8 cellular contexts compared by ENCODE assay signal in genomic region chr13:77698211-77699058, GRCh38. TPM values are rescaled to one million over a fixed set of nuclear protein-coding genes. Genes with fewer than 3 reads are reported as not detected.
DNase-seq lines count a peak whose midpoint lies in the region; FAIRE-seq and TF ChIP-seq lines count a peak whose summit lies in the region.

No MANE protein-coding gene starts in this region.

- FAIRE-seq in GM12892 (lab: Jason Lieb, UNC): peak; percentile 90

- intact Hi-C loops in activated CD4-positive, alpha-beta T cell treated with anti-CD3 and anti-CD28 coated beads, Interleukin-2, amount 10 ng/mL, durations not matched to agents 24 days and 14 days (cut with micrococcal nuclease): loop anchor here (1.0 to 5.0 kb wide), 3 partner anchors 32 to 811 kb away; partner anchors contain the start of genes FBXL3 and KCTD12
- intact Hi-C loops in dendritic cell treated with granulocyte-macrophage colony-stimulating factor and Interleukin-4, amounts not matched to agents 40 ng/mL and 50 ng/mL, for 4 days (cut with micrococcal nuclease): no loop called here
- intact Hi-C loops in lower leg skin (cut with DNase I; ENCODE audit: low total_unique reads): no loop called here

- peaks cover 7% of the 10 kb centered on the region for H3K27me3 Mint-ChIP-seq in HFFc6 (ENCODE audit: insufficient read depth)
- peaks cover 29% of the 10 kb centered on the region for H3K27me3 Mint-ChIP-seq in activated CD4-positive, alpha-beta T cell treated with anti-CD3 and anti-CD28 coated beads, Interleukin-2, amount 10 ng/mL, durations not matched to agents 24 days and 14 days
- peaks cover 28% of the 10 kb centered on the region for H3K27me3 Mint-ChIP-seq in dendritic cell treated with granulocyte-macrophage colony-stimulating factor and Interleukin-4, amounts not matched to agents 40 ng/mL and 50 ng/mL, for 4 days

- no peaks in the 10 kb centered on the region for H3K9me3 Mint-ChIP-seq in HFFc6
- H3K9me3 Mint-ChIP-seq in activated CD4-positive, alpha-beta T cell treated with anti-CD3 and anti-CD28 coated beads, Interleukin-2, amount 10 ng/mL, durations not matched to agents 24 days and 14 days: no peaks in the 10 kb centered on the region
- no peaks in the 10 kb centered on the region for H3K9me3 Mint-ChIP-seq in dendritic cell treated with granulocyte-macrophage colony-stimulating factor and Interleukin-4, amounts not matched to agents 40 ng/mL and 50 ng/mL, for 4 days

- peaks cover 6% of the 10 kb centered on the region for H3K4me1 Mint-ChIP-seq in HFFc6 (ENCODE audit: low read depth)
- peaks cover 31% of the 10 kb centered on the region for H3K4me1 Mint-ChIP-seq in activated CD4-positive, alpha-beta T cell treated with anti-CD3 and anti-CD28 coated beads, Interleukin-2, amount 10 ng/mL, durations not matched to agents 24 days and 14 days
- peaks cover 5% of the 10 kb centered on the region for H3K4me1 Mint-ChIP-seq in dendritic cell treated with granulocyte-macrophage colony-stimulating factor and Interleukin-4, amounts not matched to agents 40 ng/mL and 50 ng/mL, for 4 days (ENCODE audit: low read depth)

- TF ChIP-seq POLR2A in GM12892 (IDR thresholded peaks at IDR 0.05; ENCODE audit: low read depth, low read length): no peak; the same call in 1 of the 2 replicates
- no peak for TF ChIP-seq POLR2A in lower leg skin (IDR thresholded peaks at IDR 0.05)

- TF ChIP-seq CTCF in HFFc6 (IDR thresholded peaks at IDR 0.05): no peak
- no peak for TF ChIP-seq CTCF in lower leg skin (IDR thresholded peaks at IDR 0.05)

- no peak overlapping the region for H3K27ac Mint-ChIP-seq in HFFc6
- peak overlapping the region; percentile 91 for H3K27ac Mint-ChIP-seq in activated CD4-positive, alpha-beta T cell treated with anti-CD3 and anti-CD28 coated beads, Interleukin-2, amount 10 ng/mL, durations not matched to agents 24 days and 14 days
- H3K27ac Mint-ChIP-seq in dendritic cell treated with granulocyte-macrophage colony-stimulating factor and Interleukin-4, amounts not matched to agents 40 ng/mL and 50 ng/mL, for 4 days: peak overlapping the region; percentile 42

- 1% methylated on average over 20 to 27 of the region's 74 CpGs for WGBS in lower leg skin, 2 donors

- H3K4me3 Mint-ChIP-seq in HFFc6: peak overlapping the region; percentile 85
- H3K4me3 Mint-ChIP-seq in activated CD4-positive, alpha-beta T cell treated with anti-CD3 and anti-CD28 coated beads, Interleukin-2, amount 10 ng/mL, durations not matched to agents 24 days and 14 days: peak overlapping the region; percentile 99
- H3K4me3 Mint-ChIP-seq in dendritic cell treated with granulocyte-macrophage colony-stimulating factor and Interleukin-4, amounts not matched to agents 40 ng/mL and 50 ng/mL, for 4 days: peak overlapping the region; percentile 97

- H3K4me3 ChIP-seq in lower leg skin (ENCODE audit: low read depth, poor library complexity, severe bottlenecking): peak overlapping the region; percentile 70

- DNase-seq in GM12892 (ENCODE audit: insufficient read length): peak; percentile 23
- no peak for DNase-seq in HFFc6
- DNase-seq in NCI-H1417 (lab: John Stamatoyannopoulos, UW): peak; percentile 59 to 88 (median 83)
- DNase-seq in activated CD4-positive, alpha-beta T cell treated with anti-CD3 and anti-CD28 coated beads, Interleukin-2, amount 10 ng/mL, durations not matched to agents 24 days and 14 days: peak; percentile 85
- DNase-seq in lower leg skin (ENCODE audit: low spot score in 2 of 2): peak in 1 of 2 donors; percentile 85
- peak in 2 of 3 donors; percentile 8 to 13 for DNase-seq in stimulated activated CD4-positive, alpha-beta T cell treated with anti-CD3 and anti-CD28 coated beads, TNF-alpha, amount 100 ng/mL, for 1 hour (ENCODE audit: low read depth in 3 of 3, low spot score in 1 of 3)
- DNase-seq in SKM-1 treated with dmso at 0.1 percent for 144 hours (lab: John Stamatoyannopoulos, UW; ENCODE audit: unreplicated experiment): no peak

- H3K36me3 Mint-ChIP-seq in HFFc6 (ENCODE audit: low read depth): no peaks in the 10 kb centered on the region; the same call in 1 of the 2 replicates
- H3K36me3 Mint-ChIP-seq in activated CD4-positive, alpha-beta T cell treated with anti-CD3 and anti-CD28 coated beads, Interleukin-2, amount 10 ng/mL, durations not matched to agents 24 days and 14 days (ENCODE audit: low read depth): peaks cover 7% of the 10 kb centered on the region
- H3K36me3 Mint-ChIP-seq in dendritic cell treated with granulocyte-macrophage colony-stimulating factor and Interleukin-4, amounts not matched to agents 40 ng/mL and 50 ng/mL, for 4 days (ENCODE audit: low read depth): peaks cover 6% of the 10 kb centered on the region

RNA-seq across cellular contexts. Expression of gene SLAIN1, which starts 0.9 kb away (rescaled TPM):
- 70.8 TPM for polyA plus RNA-seq in GM12892 (2012; ENCODE audit: missing spikeins)
- under 1 TPM in 3 of 6 experiments, not detected in 3; 0.09 to 0.56 (median 0.24) TPM for total RNA-seq in HFFc6 (2021; fragmentation: NEBNext Ultra II Directional; extraction: Animal tissue kit (Norgen Biotek cat#: 25700))
- total RNA-seq in activated CD4-positive, alpha-beta T cell treated with anti-CD3 and anti-CD28 coated beads, Interleukin-2, amount 10 ng/mL, durations not matched to agents 24 days and 14 days: 28.7 and 29.1 TPM in 2 replicates
- total RNA-seq in lower leg skin: 1 to 10 TPM; 3.0 to 7.5 (median 4.4) TPM

Comparison
In these comparisons a context has a peak if more than half of its experiments do, and no peak if none do; other contexts are left out.
1. DNase-seq: peak in GM12892 (single experiment), NCI-H1417 (3 of 3), activated CD4-positive, alpha-beta T cell treated with anti-CD3 and anti-CD28 coated beads, Interleukin-2, amount 10 ng/mL, durations not matched to agents 24 days and 14 days (single experiment) and stimulated activated CD4-positive, alpha-beta T cell treated with anti-CD3 and anti-CD28 coated beads, TNF-alpha, amount 100 ng/mL, for 1 hour (2 of 3); none in HFFc6 (single experiment) and SKM-1 treated with dmso at 0.1 percent for 144 hours (single experiment).
2. Peak in every context shown above with its lines, with median percentiles within 50 percentile points of each other: H3K4me3 Mint-ChIP-seq.